In genomic region chr12:130873825-130874224, GRCh38 we compare ENCODE assay signal across 12 cellular contexts. TPM values are rescaled to one million over a fixed set of nuclear protein-coding genes. Genes with fewer than 3 reads are reported as not detected.
A peak's percentile ranks its signal among the peaks of the same experiment; 100 is the strongest.
DNase-seq lines count a peak whose midpoint lies in the region; ATAC-seq and TF ChIP-seq lines count a peak whose summit lies in the region.
"Had no signal": no experiment of that assay in that cellular context is flagged by ENCODE, and none has a peak within 500 bp of the region (broad histone marks: within the 10 kb centered on the region; RNA-seq: fewer than 3 reads in every experiment).

No MANE protein-coding gene starts in this region.

- H3K36me3 ChIP-seq in breast epithelium (peaks cover 6% of the 10 kb centered on the region), SK-N-MC (ENCODE audit: insufficient read depth, low read length) (peaks cover 50% of the 10 kb centered on the region), fibroblast of lung (ENCODE audit: control insufficient read depth, insufficient read depth, low read length) (peaks cover 15% of the 10 kb centered on the region)

- no peak overlapping the region for H3K27ac Mint-ChIP-seq in MCF 10A (ENCODE audit: low read depth, unreplicated experiment)
- peak overlapping the region; percentile 65 to 82 for H3K27ac Mint-ChIP-seq in stimulated activated naive CD8-positive, alpha-beta T cell treated with anti-CD3 and anti-CD28 coated beads, Interleukin-15, amount 100 ng/mL, for 72 hours

- peaks cover 33% of the 10 kb centered on the region for H3K79me2 ChIP-seq in fibroblast of lung (ENCODE audit: control insufficient read depth, insufficient read depth, low read length)
- H3K79me2 ChIP-seq: parathyroid adenoma had no signal

- POLR2A ChIA-PET in MCF 10A (lab: Yijun Ruan, JAX), result interaction anchor here (0.8 to 1.2 kb wide), 2 partner anchors 12 to 38 kb away, joined by 3 to 4 read pairs; no protein-coding TSS in a partner anchor

- intact Hi-C loops in MCF 10A (cut with micrococcal nuclease), result no loop called here
- intact Hi-C loops in breast epithelium (cut with DNase I; ENCODE audit: low total_unique reads), result no loop called here

- H3K9ac ChIP-seq in SK-N-MC (ENCODE audit: insufficient read length) (peak overlapping the region; percentile 99), fibroblast of lung (ENCODE audit: insufficient read depth, low read length) (no peak overlapping the region)
- H3K9ac ChIP-seq: parathyroid adenoma had no signal

- H3K4me1 Mint-ChIP-seq in MCF 10A (ENCODE audit: insufficient read depth, unreplicated experiment), result peaks cover 26% of the 10 kb centered on the region
- H3K4me1 Mint-ChIP-seq in stimulated activated naive CD8-positive, alpha-beta T cell treated with anti-CD3 and anti-CD28 coated beads, Interleukin-15, amount 100 ng/mL, for 72 hours, result peaks cover 83% of the 10 kb centered on the region

- peak overlapping the region; percentile 88 for H3K4me3 Mint-ChIP-seq in MCF 10A (ENCODE audit: unreplicated experiment)
- peak overlapping the region; percentile 91 to 94 for H3K4me3 Mint-ChIP-seq in stimulated activated naive CD8-positive, alpha-beta T cell treated with anti-CD3 and anti-CD28 coated beads, Interleukin-15, amount 100 ng/mL, for 72 hours

- TF ChIP-seq CTCF in MCF 10A (IDR thresholded peaks at IDR 0.05; ENCODE audit: unreplicated experiment) (no peak), breast epithelium (IDR thresholded peaks at IDR 0.05) (no peak), fibroblast of lung (conservative IDR thresholded peaks at IDR 0.05 in 1 of 2, IDR thresholded peaks at IDR 0.05 in 1 of 2; ENCODE audit: low read depth in 1 of 2, low read length in 2 of 2) (no peak)

- no peak for ATAC-seq in stimulated activated naive CD8-positive, alpha-beta T cell treated with anti-CD3 and anti-CD28 coated beads, Interleukin-15, amount 100 ng/mL, for 72 hours

- H3K9me3 ChIP-seq in breast epithelium (no peaks in the 10 kb centered on the region), SK-N-MC (ENCODE audit: low read depth, low read length) (no peaks in the 10 kb centered on the region), fibroblast of lung (ENCODE audit: control insufficient read depth, insufficient read depth, low read depth, low read length) (no peaks in the 10 kb centered on the region)
- H3K9me3 ChIP-seq: stomach had no signal

- no peak for TF ChIP-seq POLR2A in breast epithelium (IDR thresholded peaks at IDR 0.05)

- BruUV-seq in MCF 10A (replicated peaks; lab: Mats Ljungman, UMichigan), result no TSS peak

- CTCF ChIA-PET in MCF 10A (lab: Yijun Ruan, JAX), result no interaction called here

- H3K27ac ChIP-seq in breast epithelium (no peak overlapping the region), SK-N-MC (peak overlapping the region; percentile 22; the same call in 1 of the 2 replicates), fibroblast of lung (ENCODE audit: insufficient read depth, low read length) (no peak overlapping the region)
- H3K27ac ChIP-seq: parathyroid adenoma had no signal

- no peak for DNase-seq in MCF 10A (ENCODE audit: unreplicated experiment)
- no peak for DNase-seq in breast epithelium (ENCODE audit: low spot score in 2 of 2)
- DNase-seq in SK-N-MC (ENCODE audit: low read depth, low spot score), result no peak
- no peak for DNase-seq in fibroblast of lung (ENCODE audit: low read depth in 2 of 2)
- DNase-seq in stimulated activated naive CD8-positive, alpha-beta T cell treated with anti-CD3 and anti-CD28 coated beads, Interleukin-15, amount 100 ng/mL, for 72 hours, result peak in 1 of 2 donors; percentile 36
- no peak for DNase-seq in NCI-H1417 (lab: John Stamatoyannopoulos, UW)
- DNase-seq in OCI-M1 (lab: John Stamatoyannopoulos, UW), result no peak
- no peak for DNase-seq in cerebellar cortex (ENCODE audit: low spot score)
- DNase-seq: effector CD4-positive, alpha-beta T cell; Kasumi-1; stomach had no signal

- H3K4me1 ChIP-seq in breast epithelium (peaks cover 0 to 7% of the 10 kb centered on the region in 2 donors), fibroblast of lung (ENCODE audit: control insufficient read depth, extremely low read depth, insufficient read depth, low read length) (peaks cover 4% of the 10 kb centered on the region)

- no peaks in the 10 kb centered on the region for H3K27me3 Mint-ChIP-seq in MCF 10A (ENCODE audit: insufficient read depth, unreplicated experiment)
- no peaks in the 10 kb centered on the region for H3K27me3 Mint-ChIP-seq in stimulated activated naive CD8-positive, alpha-beta T cell treated with anti-CD3 and anti-CD28 coated beads, Interleukin-15, amount 100 ng/mL, for 72 hours

- no peaks in the 10 kb centered on the region for H3K27me3 ChIP-seq in breast epithelium
- H3K27me3 ChIP-seq in fibroblast of lung (ENCODE audit: control insufficient read depth, insufficient read depth, low read length), result no peaks in the 10 kb centered on the region
- H3K27me3 ChIP-seq: stomach had no signal

- no peaks in the 10 kb centered on the region for H4K20me1 ChIP-seq in fibroblast of lung (ENCODE audit: control insufficient read depth, extremely low read depth, insufficient read depth, low read length)

- no peak overlapping the region for H2AFZ ChIP-seq in fibroblast of lung (ENCODE audit: low read length)
- H2AFZ ChIP-seq: parathyroid adenoma had no signal

- no peaks in the 10 kb centered on the region for H3K9me3 Mint-ChIP-seq in MCF 10A (ENCODE audit: unreplicated experiment)
- no peaks in the 10 kb centered on the region for H3K9me3 Mint-ChIP-seq in stimulated activated naive CD8-positive, alpha-beta T cell treated with anti-CD3 and anti-CD28 coated beads, Interleukin-15, amount 100 ng/mL, for 72 hours

- H3K4me3 ChIP-seq in breast epithelium (no peak overlapping the region), SK-N-MC (peak overlapping the region; percentile 93), fibroblast of lung (replicated peaks in 1 of 4; ENCODE audit: control extremely low read depth in 1 of 4, insufficient read depth in 1 of 4, low read depth in 3 of 4, low read length in 4 of 4) (peak overlapping the region in 3 of 4 experiments; percentile 92 to 99 (median 95))

- peak overlapping the region; percentile 80 for H3K4me2 ChIP-seq in fibroblast of lung (ENCODE audit: extremely low read depth, insufficient read depth, low read length)

- peaks cover 62% of the 10 kb centered on the region for H3K36me3 Mint-ChIP-seq in MCF 10A (ENCODE audit: insufficient read depth, unreplicated experiment)

RNA-seq across cellular contexts. Expression of gene RAN, which starts 2.0 kb away (rescaled TPM):
- 1,362 and 1,467 TPM in 2 replicates for total RNA-seq in MCF 10A (2022)
- 100 to 1,000 TPM; 157 to 186 (median 162) TPM for total RNA-seq in breast epithelium
- total RNA-seq in fibroblast of lung, result 409 and 445 TPM in 2 replicates
- polyA plus RNA-seq in fibroblast of lung, result 1,342 and 2,198 TPM in 2 replicates
- polyA plus RNA-seq in fibroblast of lung (2012), result 872 and 1,383 TPM in 2 replicates
- 221 and 439 TPM in 2 replicates for polyA minus RNA-seq in fibroblast of lung (ENCODE audit: low replicate concordance)

RNA-seq across cellular contexts. Expression of gene STX2, which starts 34.8 kb away (rescaled TPM):
- 19.0 and 21.6 TPM in 2 replicates for total RNA-seq in MCF 10A (2022)
- 10 to 100 TPM; 11.6 to 23.2 (median 15.4) TPM for total RNA-seq in breast epithelium
- 35.2 and 40.6 TPM in 2 replicates for total RNA-seq in fibroblast of lung
- 62.2 and 87.8 TPM in 2 replicates for polyA plus RNA-seq in fibroblast of lung
- 39.4 and 50.7 TPM in 2 replicates for polyA plus RNA-seq in fibroblast of lung (2012)
- 15.6 and 17.6 TPM in 2 replicates for polyA minus RNA-seq in fibroblast of lung (ENCODE audit: low replicate concordance)

Comparison
In these comparisons a context has a peak if more than half of its experiments do, and no peak if none do; other contexts are left out.
1. H3K4me3 ChIP-seq: peak in SK-N-MC (single experiment) and fibroblast of lung (3 of 4); none in breast epithelium (0 of 3).